In the genomic region with DNA sequence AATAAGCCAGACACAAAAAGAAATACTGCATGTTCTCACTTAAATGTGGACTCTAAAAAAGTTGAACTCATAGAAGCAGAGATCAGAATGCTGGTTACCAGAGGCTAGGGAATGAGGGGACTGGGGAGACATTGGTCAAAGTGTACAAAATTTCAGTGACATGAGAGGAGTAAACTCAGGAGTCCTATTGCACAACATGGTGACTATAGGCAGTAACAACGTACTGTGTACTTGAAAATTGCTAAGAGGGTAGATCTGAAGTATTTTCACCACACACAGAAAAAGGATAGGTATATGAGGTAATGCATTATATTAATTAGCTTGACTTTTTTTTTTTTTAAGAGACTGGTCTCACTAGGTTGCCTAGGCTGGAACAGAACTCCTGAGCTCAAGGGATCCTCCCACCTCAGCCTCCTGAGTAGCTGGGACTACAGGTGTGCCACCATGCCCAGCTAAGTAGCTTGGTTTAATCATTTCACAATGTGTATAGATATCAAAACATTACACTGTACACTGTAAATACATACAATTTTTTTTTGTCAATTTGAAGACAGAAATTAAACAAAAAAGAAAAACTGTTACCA, we compare ENCODE assay signal across 1 cellular context.
TF ChIP-seq lines count a peak whose summit lies in the region.

No MANE protein-coding gene starts in this region.

TF ChIP-seq in HepG2, 621 proteins besides CTCF, POLR2A, EP300 and RAD21 (continued from another document):
- TF ChIP-seq, protein P1, sequence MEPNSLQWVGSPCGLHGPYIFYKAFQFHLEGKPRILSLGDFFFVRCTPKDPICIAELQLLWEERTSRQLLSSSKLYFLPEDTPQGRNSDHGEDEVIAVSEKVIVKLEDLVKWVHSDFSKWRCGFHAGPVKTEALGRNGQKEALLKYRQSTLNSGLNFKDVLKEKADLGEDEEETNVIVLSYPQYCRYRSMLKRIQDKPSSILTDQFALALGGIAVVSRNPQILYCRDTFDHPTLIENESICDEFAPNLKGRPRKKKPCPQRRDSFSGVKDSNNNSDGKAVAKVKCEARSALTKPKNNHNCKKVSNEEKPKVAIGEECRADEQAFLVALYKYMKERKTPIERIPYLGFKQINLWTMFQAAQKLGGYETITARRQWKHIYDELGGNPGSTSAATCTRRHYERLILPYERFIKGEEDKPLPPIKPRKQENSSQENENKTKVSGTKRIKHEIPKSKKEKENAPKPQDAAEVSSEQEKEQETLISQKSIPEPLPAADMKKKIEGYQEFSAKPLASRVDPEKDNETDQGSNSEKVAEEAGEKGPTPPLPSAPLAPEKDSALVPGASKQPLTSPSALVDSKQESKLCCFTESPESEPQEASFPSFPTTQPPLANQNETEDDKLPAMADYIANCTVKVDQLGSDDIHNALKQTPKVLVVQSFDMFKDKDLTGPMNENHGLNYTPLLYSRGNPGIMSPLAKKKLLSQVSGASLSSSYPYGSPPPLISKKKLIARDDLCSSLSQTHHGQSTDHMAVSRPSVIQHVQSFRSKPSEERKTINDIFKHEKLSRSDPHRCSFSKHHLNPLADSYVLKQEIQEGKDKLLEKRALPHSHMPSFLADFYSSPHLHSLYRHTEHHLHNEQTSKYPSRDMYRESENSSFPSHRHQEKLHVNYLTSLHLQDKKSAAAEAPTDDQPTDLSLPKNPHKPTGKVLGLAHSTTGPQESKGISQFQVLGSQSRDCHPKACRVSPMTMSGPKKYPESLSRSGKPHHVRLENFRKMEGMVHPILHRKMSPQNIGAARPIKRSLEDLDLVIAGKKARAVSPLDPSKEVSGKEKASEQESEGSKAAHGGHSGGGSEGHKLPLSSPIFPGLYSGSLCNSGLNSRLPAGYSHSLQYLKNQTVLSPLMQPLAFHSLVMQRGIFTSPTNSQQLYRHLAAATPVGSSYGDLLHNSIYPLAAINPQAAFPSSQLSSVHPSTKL (CRISPR knock-in tag; IDR thresholded peaks at IDR 0.05): 0 out of 2 replicates have a peak, but pooled peaks have one; percentile 16
